ENCODE assay signal across 8 cellular contexts in the genomic region with DNA sequence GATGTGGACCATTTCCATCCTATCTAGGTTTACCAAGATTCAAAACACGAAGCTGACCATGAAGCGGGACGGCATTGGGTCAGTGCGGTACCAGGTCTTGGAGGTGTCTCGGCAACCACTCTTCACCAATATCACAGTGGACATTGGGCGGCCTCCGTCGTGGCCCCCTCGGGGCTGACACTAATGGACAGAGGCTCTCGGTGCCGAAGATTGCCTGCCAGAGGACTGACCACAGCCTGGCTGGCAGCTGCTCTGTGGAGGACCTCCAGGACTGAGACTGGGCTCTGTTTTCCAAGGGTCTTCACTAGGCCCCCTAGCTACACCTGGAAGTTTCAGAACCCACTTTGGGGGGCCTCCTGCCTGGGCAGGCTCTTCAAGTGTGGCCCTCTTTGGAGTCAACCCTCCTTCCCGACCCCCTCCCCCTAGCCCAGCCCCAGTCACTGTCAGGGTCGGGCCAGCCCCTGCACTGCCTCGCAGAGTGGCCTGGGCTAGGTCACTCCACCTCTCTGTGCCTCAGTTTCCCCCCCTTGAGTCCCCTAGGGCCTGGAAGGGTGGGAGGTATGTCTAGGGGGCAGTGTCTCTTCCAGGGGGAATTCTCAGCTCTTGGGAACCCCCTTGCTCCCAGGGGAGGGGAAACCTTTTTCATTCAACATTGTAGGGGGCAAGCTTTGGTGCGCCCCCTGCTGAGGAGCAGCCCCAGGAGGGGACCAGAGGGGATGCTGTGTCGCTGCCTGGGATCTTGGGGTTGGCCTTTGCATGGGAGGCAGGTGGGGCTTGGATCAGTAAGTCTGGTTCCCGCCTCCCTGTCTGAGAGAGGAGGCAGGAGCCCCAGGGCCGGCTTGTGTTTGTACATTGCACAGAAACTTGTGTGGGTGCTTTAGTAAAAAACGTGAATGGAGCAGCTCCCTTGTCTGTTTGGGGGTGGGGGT. TPM values are rescaled to one million over a fixed set of nuclear protein-coding genes. Genes with fewer than 3 reads are reported as not detected.
A peak's percentile ranks its signal among the peaks of the same experiment; 100 is the strongest.
DNase-seq lines count a peak whose midpoint lies in the region; ATAC-seq, FAIRE-seq and TF ChIP-seq lines count a peak whose summit lies in the region.

No MANE protein-coding gene starts in this region.

- no peak overlapping the region for H2AFZ ChIP-seq in fibroblast of lung (ENCODE audit: low read length)

- H3K9me3 ChIP-seq in RWPE2 (ENCODE audit: severe bottlenecking) (no peaks in the 10 kb centered on the region), fibroblast of lung (ENCODE audit: control insufficient read depth, insufficient read depth, low read depth, low read length) (no peaks in the 10 kb centered on the region), psoas muscle (no peaks in the 10 kb centered on the region)

- H3K4me3 ChIP-seq in RWPE2 (ENCODE audit: severe bottlenecking) (peak overlapping the region; percentile 37), fibroblast of lung (replicated peaks in 1 of 4; ENCODE audit: control extremely low read depth in 1 of 4, insufficient read depth in 1 of 4, low read depth in 3 of 4, low read length in 4 of 4) (peak overlapping the region; percentile 42 to 67 (median 58)), psoas muscle (peak overlapping the region; percentile 83)

- H3K27me3 ChIP-seq in RWPE2 (ENCODE audit: insufficient read depth, poor library complexity, severe bottlenecking) (no peaks in the 10 kb centered on the region), fibroblast of lung (ENCODE audit: control insufficient read depth, insufficient read depth, low read length) (no peaks in the 10 kb centered on the region), psoas muscle (ENCODE audit: insufficient read depth in 3 of 3, low read length in 2 of 3) (no peaks in the 10 kb centered on the region)

- peak overlapping the region; percentile 57 for H3K27ac ChIP-seq in RWPE2 (ENCODE audit: poor library complexity, severe bottlenecking)
- H3K27ac ChIP-seq in fibroblast of lung (ENCODE audit: insufficient read depth, low read length) = peak overlapping the region; percentile 44
- peak overlapping the region; percentile 63 for H3K27ac ChIP-seq in psoas muscle

- no peak for FAIRE-seq in D721Med (lab: Jason Lieb, UNC)

- H3K79me2 ChIP-seq in fibroblast of lung (ENCODE audit: control insufficient read depth, insufficient read depth, low read length) = no peaks in the 10 kb centered on the region

- H3K36me3 ChIP-seq in RWPE2 (ENCODE audit: low read depth) = peaks cover 11% of the 10 kb centered on the region
- H3K36me3 ChIP-seq in fibroblast of lung (ENCODE audit: control insufficient read depth, insufficient read depth, low read length) = peaks cover 3% of the 10 kb centered on the region
- H3K36me3 ChIP-seq in psoas muscle (ENCODE audit: insufficient read depth in 1 of 2, low read depth in 1 of 2) = peaks cover 0 to 17% of the 10 kb centered on the region in 2 donors

- H3K9ac ChIP-seq in fibroblast of lung (ENCODE audit: insufficient read depth, low read length) = no peak overlapping the region

- peak overlapping the region; percentile 93 for H3K4me2 ChIP-seq in fibroblast of lung (ENCODE audit: extremely low read depth, insufficient read depth, low read length)

- H4K20me1 ChIP-seq in fibroblast of lung (ENCODE audit: control insufficient read depth, extremely low read depth, insufficient read depth, low read length) = no peaks in the 10 kb centered on the region

- intact Hi-C loops in psoas muscle (cut with DNase I) = no loop called here

- DNase-seq in RWPE2 (ENCODE audit: low spot score) (peak; percentile 49), fibroblast of lung (ENCODE audit: low read depth in 2 of 2) (peak in 1 of 2 donors; percentile 13), psoas muscle (no peak), OCI-M2 (lab: John Stamatoyannopoulos, UW; ENCODE audit: unreplicated experiment) (no peak), SW 1271 (lab: John Stamatoyannopoulos, UW) (no peak), D721Med (ENCODE audit: insufficient read length, low spot score) (no peak)

- H3K4me1 ChIP-seq in RWPE2 (ENCODE audit: insufficient read depth, poor library complexity, severe bottlenecking) = no peaks in the 10 kb centered on the region
- H3K4me1 ChIP-seq in fibroblast of lung (ENCODE audit: control insufficient read depth, extremely low read depth, insufficient read depth, low read length) = peaks cover 3% of the 10 kb centered on the region
- H3K4me1 ChIP-seq in psoas muscle = peaks cover 6% of the 10 kb centered on the region

- peak; percentile 18 for TF ChIP-seq CTCF in GM12873 (IDR thresholded peaks at IDR 0.05; ENCODE audit: insufficient read depth, low read depth, low read length, missing control alignments)
- TF ChIP-seq CTCF in RWPE2 (IDR thresholded peaks at IDR 0.05; ENCODE audit: poor library complexity, severe bottlenecking) = peak; percentile 16
- peak in 1 of 2 donors; percentile 7 for TF ChIP-seq CTCF in fibroblast of lung (conservative IDR thresholded peaks at IDR 0.05 in 1 of 2, IDR thresholded peaks at IDR 0.05 in 1 of 2; ENCODE audit: low read depth in 1 of 2, low read length in 2 of 2)
- no peak for TF ChIP-seq CTCF in psoas muscle (IDR thresholded peaks at IDR 0.05)
- no peak for TF ChIP-seq CTCF in D721Med (IDR thresholded peaks at IDR 0.05; ENCODE audit: insufficient read depth, missing control alignments)

- 68 to 74% (median 70%) methylated on average over 19 of the region's 19 CpGs for WGBS in psoas muscle, 3 donors

- peak; percentile 3 for ATAC-seq in RWPE2 (ENCODE audit: low read depth)
- ATAC-seq in psoas muscle = no peak
- no peak for ATAC-seq in HG03039 (IDR thresholded peaks at IDR 0.05; ENCODE audit: unreplicated experiment)

RNA-seq across cellular contexts. Expression of gene CCDC24, which starts 0.9 kb away (rescaled TPM):
- 1.0 and 3.5 TPM in 2 replicates for total RNA-seq in fibroblast of lung
- polyA plus RNA-seq in fibroblast of lung = 0.63 and 0.94 TPM in 2 replicates
- polyA plus RNA-seq in fibroblast of lung (2012) = 2.9 and 3.4 TPM in 2 replicates
- 2.7 and 2.8 TPM in 2 replicates for polyA minus RNA-seq in fibroblast of lung (ENCODE audit: low replicate concordance)
- 1 to 10 TPM; 1.1 to 1.9 (median 1.6) TPM for total RNA-seq in psoas muscle
- 1 to 10 TPM in 2 of 3 donors, under 1 TPM in 1; 0.83 to 3.9 (median 2.3) TPM for polyA plus RNA-seq in psoas muscle

RNA-seq across cellular contexts. Expression of gene B4GALT2, which starts 11.5 kb away (rescaled TPM):
- total RNA-seq in fibroblast of lung (46.0 and 55.0 TPM in 2 replicates), psoas muscle (10 to 100 TPM; 33.5 to 54.9 (median 50.7) TPM)
- polyA plus RNA-seq in fibroblast of lung (40.6 and 40.7 TPM in 2 replicates), psoas muscle (10 to 100 TPM; 57.1 to 81.0 (median 60.2) TPM)
- polyA plus RNA-seq in fibroblast of lung (2012) = 81.3 and 83.0 TPM in 2 replicates
- polyA minus RNA-seq in fibroblast of lung (ENCODE audit: low replicate concordance) = 130 and 150 TPM in 2 replicates

RNA-seq across cellular contexts. Expression of gene ATP6V0B, which starts 15.8 kb away (rescaled TPM):
- 102 and 121 TPM in 2 replicates for total RNA-seq in fibroblast of lung
- polyA plus RNA-seq in fibroblast of lung = 83.5 and 89.0 TPM in 2 replicates
- 57.6 and 91.7 TPM in 2 replicates for polyA plus RNA-seq in fibroblast of lung (2012)
- 203 and 207 TPM in 2 replicates for polyA minus RNA-seq in fibroblast of lung (ENCODE audit: low replicate concordance)
- total RNA-seq in psoas muscle = 100 to 1,000 TPM in 3 of 4 donors, 10 to 100 TPM in 1; 87.9 to 133 (median 106) TPM
- polyA plus RNA-seq in psoas muscle = 100 to 1,000 TPM; 159 to 260 (median 236) TPM

RNA-seq across cellular contexts. Expression of gene DPH2, which starts 20.7 kb away (rescaled TPM):
- total RNA-seq in fibroblast of lung = 9.1 and 12.8 TPM in 2 replicates
- polyA plus RNA-seq in fibroblast of lung = 11.2 and 17.5 TPM in 2 replicates
- 10.7 and 15.7 TPM in 2 replicates for polyA plus RNA-seq in fibroblast of lung (2012)
- 38.1 and 39.7 TPM in 2 replicates for polyA minus RNA-seq in fibroblast of lung (ENCODE audit: low replicate concordance)
- 10 to 100 TPM; 37.8 to 62.9 (median 44.3) TPM for total RNA-seq in psoas muscle
- 100 to 1,000 TPM in 1 of 3 donors, 10 to 100 TPM in 2; 53.7 to 123 (median 87.6) TPM for polyA plus RNA-seq in psoas muscle

RNA-seq across cellular contexts. Expression of gene SLC6A9, which starts 40.7 kb away (rescaled TPM):
- total RNA-seq in fibroblast of lung (13.6 and 19.5 TPM in 2 replicates), psoas muscle (1 to 10 TPM in 1 of 4 donors, under 1 TPM in 3; 0.71 to 1.2 (median 0.75) TPM)
- polyA plus RNA-seq in fibroblast of lung (3.3 and 3.4 TPM in 2 replicates), psoas muscle (under 1 TPM; 0.28 to 0.40 (median 0.40) TPM)
- polyA plus RNA-seq in fibroblast of lung (2012) = 5.4 and 7.3 TPM in 2 replicates
- 16.0 and 30.7 TPM in 2 replicates for polyA minus RNA-seq in fibroblast of lung (ENCODE audit: low replicate concordance)

Comparison
In these comparisons a context has a peak if more than half of its experiments do, and no peak if none do; other contexts are left out.
1. CTCF ChIP-seq: peak in GM12873 (single experiment) and RWPE2 (single experiment); none in psoas muscle (single experiment) and D721Med (single experiment).
2. Peak in every context shown above with its lines, with median percentiles within 50 percentile points of each other: H3K27ac ChIP-seq and H3K4me3 ChIP-seq.